ENCODE assay signal across 8 cellular contexts in genomic region chr14:67820428-67820881, GRCh38. TPM values are rescaled to one million over a fixed set of nuclear protein-coding genes. Genes with fewer than 3 reads are reported as not detected.
DNase-seq lines count a peak whose midpoint lies in the region; ATAC-seq and TF ChIP-seq lines count a peak whose summit lies in the region.

No MANE protein-coding gene starts in this region.

- H3K79me2 ChIP-seq in OCI-LY7 (ENCODE audit: insufficient read depth, low read depth, low read length) = peaks cover 24% of the 10 kb centered on the region; the same call in 1 of the 2 replicates

- H3K4me1 Mint-ChIP-seq in dendritic cell treated with granulocyte-macrophage colony-stimulating factor and Interleukin-4, amounts not matched to agents 40 ng/mL and 50 ng/mL, for 4 days (ENCODE audit: low read depth) = peaks cover 40% of the 10 kb centered on the region
- peaks cover 11 to 50% (median 41%) of the 10 kb centered on the region in 7 donors for H3K4me1 Mint-ChIP-seq in naive thymus-derived CD4-positive, alpha-beta T cell

- H4K20me1 ChIP-seq in OCI-LY7 (ENCODE audit: insufficient read depth, low read length) = no peaks in the 10 kb centered on the region

- H3K9me2 ChIP-seq in OCI-LY7 (ENCODE audit: insufficient read depth, low read length) = no peaks in the 10 kb centered on the region

- no peaks in the 10 kb centered on the region for H3K27me3 Mint-ChIP-seq in dendritic cell treated with granulocyte-macrophage colony-stimulating factor and Interleukin-4, amounts not matched to agents 40 ng/mL and 50 ng/mL, for 4 days
- H3K27me3 Mint-ChIP-seq in naive thymus-derived CD4-positive, alpha-beta T cell = no peaks in the 10 kb centered on the region

- H3K27ac ChIP-seq in left ventricle myocardium inferior (replicated peaks) = no peak overlapping the region
- H3K27ac ChIP-seq in OCI-LY7 (ENCODE audit: low read depth, low read length, poor library complexity, severe bottlenecking) = peak overlapping the region; percentile 39
- peak overlapping the region; percentile 77 for H3K27ac ChIP-seq in naive thymus-derived CD4-positive, alpha-beta T cell (ENCODE audit: low read depth, low read length)

- H3K27ac Mint-ChIP-seq in dendritic cell treated with granulocyte-macrophage colony-stimulating factor and Interleukin-4, amounts not matched to agents 40 ng/mL and 50 ng/mL, for 4 days = peak overlapping the region; percentile 93
- peak overlapping the region; percentile 93 to 99 (median 95) for H3K27ac Mint-ChIP-seq in naive thymus-derived CD4-positive, alpha-beta T cell

- H3K4me1 ChIP-seq in left ventricle myocardium inferior = peaks cover 31% of the 10 kb centered on the region
- peaks cover 39% of the 10 kb centered on the region for H3K4me1 ChIP-seq in OCI-LY7 (ENCODE audit: insufficient read depth, low read length, poor library complexity, severe bottlenecking)
- H3K4me1 ChIP-seq in naive thymus-derived CD4-positive, alpha-beta T cell (ENCODE audit: control insufficient read depth in 2 of 2, insufficient read depth in 2 of 2, low read length in 2 of 2) = peaks cover 5 to 12% of the 10 kb centered on the region in 2 donors

- no peaks in the 10 kb centered on the region for H3K9me3 Mint-ChIP-seq in dendritic cell treated with granulocyte-macrophage colony-stimulating factor and Interleukin-4, amounts not matched to agents 40 ng/mL and 50 ng/mL, for 4 days
- H3K9me3 Mint-ChIP-seq in naive thymus-derived CD4-positive, alpha-beta T cell = no peaks in the 10 kb centered on the region

- BruUV-seq in OCI-LY7 (replicated peaks; lab: Mats Ljungman, UMichigan) = no TSS peak

- peak overlapping the region; percentile 84 for H3K4me2 ChIP-seq in OCI-LY7 (ENCODE audit: low read length)

- DNase-seq in left ventricle myocardium inferior = no peak
- no peak for DNase-seq in left cardiac atrium
- DNase-seq in OCI-LY7 (ENCODE audit: low spot score) = peak; percentile 27
- DNase-seq in naive thymus-derived CD4-positive, alpha-beta T cell = no peak
- no peak for DNase-seq in effector CD8-positive, alpha-beta T cell (lab: John Stamatoyannopoulos, UW)
- DNase-seq in HPDE6-E6E7 (ENCODE audit: extremely low spot score) = no peak

- no peak for TF ChIP-seq CTCF in left ventricle myocardium inferior (IDR thresholded peaks at IDR 0.05; ENCODE audit: borderline replicate concordance)
- TF ChIP-seq CTCF in OCI-LY7 (conservative IDR thresholded peaks at IDR 0.05; ENCODE audit: low read length) = no peak

- H3K9me3 ChIP-seq in left ventricle myocardium inferior (replicated peaks) = no peaks in the 10 kb centered on the region
- no peaks in the 10 kb centered on the region for H3K9me3 ChIP-seq in OCI-LY7 (ENCODE audit: low read length)
- no peaks in the 10 kb centered on the region for H3K9me3 ChIP-seq in naive thymus-derived CD4-positive, alpha-beta T cell (ENCODE audit: control insufficient read depth in 2 of 3, low read length in 3 of 3)

- CTCF ChIA-PET in OCI-LY7 (lab: Charles Lee; ENCODE audit: unreplicated experiment) = no interaction called here
- CTCF ChIA-PET in naive thymus-derived CD4-positive, alpha-beta T cell (lab: Charles Lee) = interaction anchor here (0.9 kb wide), 1 partner anchor 17 kb away, joined by 3 read pairs; no protein-coding TSS in a partner anchor

- H3K4me3 Mint-ChIP-seq in dendritic cell treated with granulocyte-macrophage colony-stimulating factor and Interleukin-4, amounts not matched to agents 40 ng/mL and 50 ng/mL, for 4 days = peak overlapping the region; percentile 93
- peak overlapping the region; percentile 95 to 100 (median 99) for H3K4me3 Mint-ChIP-seq in naive thymus-derived CD4-positive, alpha-beta T cell

- ATAC-seq in left cardiac atrium (no peak), GM19328 (IDR thresholded peaks at IDR 0.05; ENCODE audit: unreplicated experiment) (no peak)
- ATAC-seq in naive thymus-derived CD4-positive, alpha-beta T cell = no peak

- no peaks in the 10 kb centered on the region for H3K27me3 ChIP-seq in left ventricle myocardium inferior (ENCODE audit: low read depth)
- no peaks in the 10 kb centered on the region for H3K27me3 ChIP-seq in naive thymus-derived CD4-positive, alpha-beta T cell (ENCODE audit: control insufficient read depth in 2 of 2, insufficient read depth in 2 of 2, low read length in 2 of 2)

- peak overlapping the region; percentile 93 for H3K4me3 ChIP-seq in left ventricle myocardium inferior
- H3K4me3 ChIP-seq in OCI-LY7 (ENCODE audit: low read depth, low read length, poor library complexity, severe bottlenecking) = peak overlapping the region; percentile 87
- H3K4me3 ChIP-seq in naive thymus-derived CD4-positive, alpha-beta T cell (ENCODE audit: low read length) = peak overlapping the region; percentile 91

- intact Hi-C loops in left ventricle myocardium inferior (cut with micrococcal nuclease) (no loop called here), left cardiac atrium (cut with DNase I) (no loop called here), OCI-LY7 (cut with micrococcal nuclease; ENCODE audit: unreplicated experiment) (no loop called here)
- intact Hi-C loops in dendritic cell treated with granulocyte-macrophage colony-stimulating factor and Interleukin-4, amounts not matched to agents 40 ng/mL and 50 ng/mL, for 4 days (cut with micrococcal nuclease) = no loop called here
- intact Hi-C loops in naive thymus-derived CD4-positive, alpha-beta T cell (cut with micrococcal nuclease) = loop anchor here in 1 of 2 donors (1.0 kb wide), 2 partner anchors 201 to 220 kb away; partner anchors contain the start of genes ARG2 and PIGH

- POLR2A ChIA-PET in OCI-LY7 (lab: Charles Lee) = interaction anchor here (0.6 kb wide), 2 partner anchors 114 to 151 kb away, joined by 3 to 6 read pairs; no protein-coding TSS in a partner anchor
- POLR2A ChIA-PET in naive thymus-derived CD4-positive, alpha-beta T cell (lab: Charles Lee) = interaction anchor here (0.6 to 1.4 kb wide), 3 partner anchors 15 to 975 kb away, joined by 3 to 6 read pairs (median 4); no protein-coding TSS in a partner anchor

- peak overlapping the region; percentile 88 for H2AFZ ChIP-seq in OCI-LY7 (ENCODE audit: low read length)

- H3K36me3 Mint-ChIP-seq in dendritic cell treated with granulocyte-macrophage colony-stimulating factor and Interleukin-4, amounts not matched to agents 40 ng/mL and 50 ng/mL, for 4 days (ENCODE audit: low read depth) = peaks cover 30% of the 10 kb centered on the region
- peaks cover 0 to 8% (median 0%) of the 10 kb centered on the region in 5 donors for H3K36me3 Mint-ChIP-seq in naive thymus-derived CD4-positive, alpha-beta T cell

- H3K36me3 ChIP-seq in left ventricle myocardium inferior = peaks cover 5% of the 10 kb centered on the region
- H3K36me3 ChIP-seq in OCI-LY7 (ENCODE audit: insufficient read depth, low read length) = peaks cover 1% of the 10 kb centered on the region; the same call in 1 of the 2 replicates
- H3K36me3 ChIP-seq in naive thymus-derived CD4-positive, alpha-beta T cell (ENCODE audit: control insufficient read depth in 2 of 3, insufficient read depth in 3 of 3, low read length in 3 of 3) = peaks cover 0 to 5% (median 0%) of the 10 kb centered on the region in 3 experiments

RNA-seq across cellular contexts. Expression of gene RAD51B, which starts 0.9 kb away (rescaled TPM):
- total RNA-seq in left ventricle myocardium inferior = 2.4 TPM
- total RNA-seq in left cardiac atrium = 1 to 10 TPM; 4.4 to 6.6 TPM
- 41.4 and 48.2 TPM in 2 replicates for total RNA-seq in OCI-LY7 (2014; rRNA removed; shearing (Covaris generic))
- 72.8 and 89.9 TPM in 2 replicates for total RNA-seq in OCI-LY7 (2022)
- total RNA-seq in naive thymus-derived CD4-positive, alpha-beta T cell = 10 to 100 TPM; 28.5 to 42.2 (median 31.0) TPM
- 10 to 100 TPM; 15.0 to 19.4 TPM for polyA plus RNA-seq in naive thymus-derived CD4-positive, alpha-beta T cell

RNA-seq across cellular contexts. Expression of gene ZFYVE26, which starts 4.1 kb away (rescaled TPM):
- 13.3 TPM for total RNA-seq in left ventricle myocardium inferior
- 10 to 100 TPM; 10.5 to 15.6 TPM for total RNA-seq in left cardiac atrium
- 12.0 and 16.3 TPM in 2 replicates for total RNA-seq in OCI-LY7 (2014; rRNA removed; shearing (Covaris generic))
- 22.8 and 25.9 TPM in 2 replicates for total RNA-seq in OCI-LY7 (2022)
- total RNA-seq in naive thymus-derived CD4-positive, alpha-beta T cell = 10 to 100 TPM; 25.0 to 38.9 (median 31.1) TPM
- polyA plus RNA-seq in naive thymus-derived CD4-positive, alpha-beta T cell = 1 to 10 TPM; 3.2 to 5.9 TPM
